In the genomic region with DNA sequence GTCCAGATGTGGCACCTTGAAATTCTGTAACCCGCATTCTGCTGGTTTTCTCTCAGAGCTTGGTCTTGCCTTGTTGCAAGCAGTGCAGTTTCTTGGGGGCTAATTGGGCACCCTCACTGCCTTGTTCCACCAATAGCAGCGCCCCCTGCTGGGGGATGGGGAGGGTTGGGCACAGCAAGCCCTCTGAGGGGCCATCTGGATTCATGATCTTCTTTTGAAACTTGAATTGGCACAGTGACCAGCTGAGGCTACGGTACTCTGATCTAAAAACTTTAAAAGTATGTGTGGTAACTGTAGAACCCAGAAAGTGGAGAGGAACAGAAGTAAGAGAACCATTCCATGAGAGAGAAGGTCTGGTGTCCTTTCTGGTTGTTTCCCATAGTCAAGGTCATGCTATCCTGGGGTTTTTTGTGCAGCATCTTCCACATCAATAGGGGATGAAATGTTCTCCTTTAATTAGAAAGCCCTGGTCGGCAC, we compare ENCODE assay signal across 1 cellular context.
A peak's percentile ranks its signal among the peaks of the same experiment; 100 is the strongest.
TF ChIP-seq lines count a peak whose summit lies in the region.

No MANE protein-coding gene starts in this region.

TF ChIP-seq in K562, 482 proteins besides CTCF, POLR2A, EP300 and RAD21 (continued from another document and continues in another):
- TF ChIP-seq, protein P1, sequence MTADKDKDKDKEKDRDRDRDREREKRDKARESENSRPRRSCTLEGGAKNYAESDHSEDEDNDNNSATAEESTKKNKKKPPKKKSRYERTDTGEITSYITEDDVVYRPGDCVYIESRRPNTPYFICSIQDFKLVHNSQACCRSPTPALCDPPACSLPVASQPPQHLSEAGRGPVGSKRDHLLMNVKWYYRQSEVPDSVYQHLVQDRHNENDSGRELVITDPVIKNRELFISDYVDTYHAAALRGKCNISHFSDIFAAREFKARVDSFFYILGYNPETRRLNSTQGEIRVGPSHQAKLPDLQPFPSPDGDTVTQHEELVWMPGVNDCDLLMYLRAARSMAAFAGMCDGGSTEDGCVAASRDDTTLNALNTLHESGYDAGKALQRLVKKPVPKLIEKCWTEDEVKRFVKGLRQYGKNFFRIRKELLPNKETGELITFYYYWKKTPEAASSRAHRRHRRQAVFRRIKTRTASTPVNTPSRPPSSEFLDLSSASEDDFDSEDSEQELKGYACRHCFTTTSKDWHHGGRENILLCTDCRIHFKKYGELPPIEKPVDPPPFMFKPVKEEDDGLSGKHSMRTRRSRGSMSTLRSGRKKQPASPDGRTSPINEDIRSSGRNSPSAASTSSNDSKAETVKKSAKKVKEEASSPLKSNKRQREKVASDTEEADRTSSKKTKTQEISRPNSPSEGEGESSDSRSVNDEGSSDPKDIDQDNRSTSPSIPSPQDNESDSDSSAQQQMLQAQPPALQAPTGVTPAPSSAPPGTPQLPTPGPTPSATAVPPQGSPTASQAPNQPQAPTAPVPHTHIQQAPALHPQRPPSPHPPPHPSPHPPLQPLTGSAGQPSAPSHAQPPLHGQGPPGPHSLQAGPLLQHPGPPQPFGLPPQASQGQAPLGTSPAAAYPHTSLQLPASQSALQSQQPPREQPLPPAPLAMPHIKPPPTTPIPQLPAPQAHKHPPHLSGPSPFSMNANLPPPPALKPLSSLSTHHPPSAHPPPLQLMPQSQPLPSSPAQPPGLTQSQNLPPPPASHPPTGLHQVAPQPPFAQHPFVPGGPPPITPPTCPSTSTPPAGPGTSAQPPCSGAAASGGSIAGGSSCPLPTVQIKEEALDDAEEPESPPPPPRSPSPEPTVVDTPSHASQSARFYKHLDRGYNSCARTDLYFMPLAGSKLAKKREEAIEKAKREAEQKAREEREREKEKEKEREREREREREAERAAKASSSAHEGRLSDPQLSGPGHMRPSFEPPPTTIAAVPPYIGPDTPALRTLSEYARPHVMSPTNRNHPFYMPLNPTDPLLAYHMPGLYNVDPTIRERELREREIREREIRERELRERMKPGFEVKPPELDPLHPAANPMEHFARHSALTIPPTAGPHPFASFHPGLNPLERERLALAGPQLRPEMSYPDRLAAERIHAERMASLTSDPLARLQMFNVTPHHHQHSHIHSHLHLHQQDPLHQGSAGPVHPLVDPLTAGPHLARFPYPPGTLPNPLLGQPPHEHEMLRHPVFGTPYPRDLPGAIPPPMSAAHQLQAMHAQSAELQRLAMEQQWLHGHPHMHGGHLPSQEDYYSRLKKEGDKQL (CRISPR knock-in tag; IDR thresholded peaks at IDR 0.05; ENCODE audit: borderline replicate concordance) = no peak
- TF ChIP-seq MCM7 (IDR thresholded peaks at IDR 0.05) (no peak), EHMT2 (IDR thresholded peaks at IDR 0.05) (no peak), KLF1 (tag; IDR thresholded peaks at IDR 0.05) (no peak), TEAD4 (IDR thresholded peaks at IDR 0.05; ENCODE audit: low read length) (no peak), TEAD4 (CRISPR knock-in tag; IDR thresholded peaks at IDR 0.05; ENCODE audit: borderline replicate concordance) (peak; percentile 76; the same call in 1 of the 2 replicates), MCM5 (IDR thresholded peaks at IDR 0.05; ENCODE audit: low read depth) (no peak), HMGN3 (IDR thresholded peaks at IDR 0.05; ENCODE audit: borderline replicate concordance, extremely low read depth, insufficient read length, low read depth, low read length) (no peak), PCBP2 (IDR thresholded peaks at IDR 0.05; ENCODE audit: low read depth, low read length, poor library complexity, severe bottlenecking) (no peak), KHSRP (IDR thresholded peaks at IDR 0.05) (no peak), ZFP36 (IDR thresholded peaks at IDR 0.05; ENCODE audit: low read depth, low read length, partially characterized antibody) (no peak), CSDE1 (IDR thresholded peaks at IDR 0.05) (no peak), SRSF1 (IDR thresholded peaks at IDR 0.05; ENCODE audit: low read depth, low read length) (no peak), GABPB1 (CRISPR knock-in tag; IDR thresholded peaks at IDR 0.05) (no peak), TOE1 (IDR thresholded peaks at IDR 0.05; ENCODE audit: borderline replicate concordance) (peak; percentile 34; the same call in 1 of the 2 replicates), TOE1 (CRISPR knock-in tag; IDR thresholded peaks at IDR 0.05; ENCODE audit: borderline replicate concordance, low read depth) (no peak), POLR2B (IDR thresholded peaks at IDR 0.05; ENCODE audit: low read depth, partially characterized antibody) (no peak), JUN (IDR thresholded peaks at IDR 0.05; ENCODE audit: borderline replicate concordance, low read depth, low read length) (no peak), JUN (CRISPR knock-in tag; IDR thresholded peaks at IDR 0.05; ENCODE audit: borderline replicate concordance) (no peak; the same call in 1 of the 2 replicates), SMC3 (conservative IDR thresholded peaks at IDR 0.05; ENCODE audit: insufficient read depth, low read depth, low read length) (peak; percentile 85), SIRT6 (IDR thresholded peaks at IDR 0.05; ENCODE audit: low read depth, low read length) (no peak), GATAD2B (IDR thresholded peaks at IDR 0.05; ENCODE audit: borderline replicate concordance) (no peak), ZNF436 (CRISPR knock-in tag; IDR thresholded peaks at IDR 0.05) (no peak), CEBPB (tag; IDR thresholded peaks at IDR 0.05) (no peak), ZFPM2 (CRISPR knock-in tag; IDR thresholded peaks at IDR 0.05) (no peak)
- TF ChIP-seq, protein P2, sequence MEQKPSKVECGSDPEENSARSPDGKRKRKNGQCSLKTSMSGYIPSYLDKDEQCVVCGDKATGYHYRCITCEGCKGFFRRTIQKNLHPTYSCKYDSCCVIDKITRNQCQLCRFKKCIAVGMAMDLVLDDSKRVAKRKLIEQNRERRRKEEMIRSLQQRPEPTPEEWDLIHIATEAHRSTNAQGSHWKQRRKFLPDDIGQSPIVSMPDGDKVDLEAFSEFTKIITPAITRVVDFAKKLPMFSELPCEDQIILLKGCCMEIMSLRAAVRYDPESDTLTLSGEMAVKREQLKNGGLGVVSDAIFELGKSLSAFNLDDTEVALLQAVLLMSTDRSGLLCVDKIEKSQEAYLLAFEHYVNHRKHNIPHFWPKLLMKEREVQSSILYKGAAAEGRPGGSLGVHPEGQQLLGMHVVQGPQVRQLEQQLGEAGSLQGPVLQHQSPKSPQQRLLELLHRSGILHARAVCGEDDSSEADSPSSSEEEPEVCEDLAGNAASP (IDR thresholded peaks at IDR 0.05) = no peak
- TF ChIP-seq, protein P3, sequence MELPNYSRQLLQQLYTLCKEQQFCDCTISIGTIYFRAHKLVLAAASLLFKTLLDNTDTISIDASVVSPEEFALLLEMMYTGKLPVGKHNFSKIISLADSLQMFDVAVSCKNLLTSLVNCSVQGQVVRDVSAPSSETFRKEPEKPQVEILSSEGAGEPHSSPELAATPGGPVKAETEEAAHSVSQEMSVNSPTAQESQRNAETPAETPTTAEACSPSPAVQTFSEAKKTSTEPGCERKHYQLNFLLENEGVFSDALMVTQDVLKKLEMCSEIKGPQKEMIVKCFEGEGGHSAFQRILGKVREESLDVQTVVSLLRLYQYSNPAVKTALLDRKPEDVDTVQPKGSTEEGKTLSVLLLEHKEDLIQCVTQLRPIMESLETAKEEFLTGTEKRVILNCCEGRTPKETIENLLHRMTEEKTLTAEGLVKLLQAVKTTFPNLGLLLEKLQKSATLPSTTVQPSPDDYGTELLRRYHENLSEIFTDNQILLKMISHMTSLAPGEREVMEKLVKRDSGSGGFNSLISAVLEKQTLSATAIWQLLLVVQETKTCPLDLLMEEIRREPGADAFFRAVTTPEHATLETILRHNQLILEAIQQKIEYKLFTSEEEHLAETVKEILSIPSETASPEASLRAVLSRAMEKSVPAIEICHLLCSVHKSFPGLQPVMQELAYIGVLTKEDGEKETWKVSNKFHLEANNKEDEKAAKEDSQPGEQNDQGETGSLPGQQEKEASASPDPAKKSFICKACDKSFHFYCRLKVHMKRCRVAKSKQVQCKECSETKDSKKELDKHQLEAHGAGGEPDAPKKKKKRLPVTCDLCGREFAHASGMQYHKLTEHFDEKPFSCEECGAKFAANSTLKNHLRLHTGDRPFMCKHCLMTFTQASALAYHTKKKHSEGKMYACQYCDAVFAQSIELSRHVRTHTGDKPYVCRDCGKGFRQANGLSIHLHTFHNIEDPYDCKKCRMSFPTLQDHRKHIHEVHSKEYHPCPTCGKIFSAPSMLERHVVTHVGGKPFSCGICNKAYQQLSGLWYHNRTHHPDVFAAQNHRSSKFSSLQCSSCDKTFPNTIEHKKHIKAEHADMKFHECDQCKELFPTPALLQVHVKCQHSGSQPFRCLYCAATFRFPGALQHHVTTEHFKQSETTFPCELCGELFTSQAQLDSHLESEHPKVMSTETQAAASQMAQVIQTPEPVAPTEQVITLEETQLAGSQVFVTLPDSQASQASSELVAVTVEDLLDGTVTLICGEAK (IDR thresholded peaks at IDR 0.05) = no peak
- TF ChIP-seq, protein P3 (CRISPR knock-in tag; IDR thresholded peaks at IDR 0.05) = no peak
- TF ChIP-seq, protein P4, sequence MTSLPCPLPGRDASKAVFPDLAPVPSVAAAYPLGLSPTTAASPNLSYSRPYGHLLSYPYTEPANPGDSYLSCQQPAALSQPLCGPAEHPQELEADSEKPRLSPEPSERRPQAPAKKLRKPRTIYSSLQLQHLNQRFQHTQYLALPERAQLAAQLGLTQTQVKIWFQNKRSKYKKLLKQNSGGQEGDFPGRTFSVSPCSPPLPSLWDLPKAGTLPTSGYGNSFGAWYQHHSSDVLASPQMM (CRISPR knock-in tag; IDR thresholded peaks at IDR 0.05) = no peak
- TF ChIP-seq, protein P5, sequence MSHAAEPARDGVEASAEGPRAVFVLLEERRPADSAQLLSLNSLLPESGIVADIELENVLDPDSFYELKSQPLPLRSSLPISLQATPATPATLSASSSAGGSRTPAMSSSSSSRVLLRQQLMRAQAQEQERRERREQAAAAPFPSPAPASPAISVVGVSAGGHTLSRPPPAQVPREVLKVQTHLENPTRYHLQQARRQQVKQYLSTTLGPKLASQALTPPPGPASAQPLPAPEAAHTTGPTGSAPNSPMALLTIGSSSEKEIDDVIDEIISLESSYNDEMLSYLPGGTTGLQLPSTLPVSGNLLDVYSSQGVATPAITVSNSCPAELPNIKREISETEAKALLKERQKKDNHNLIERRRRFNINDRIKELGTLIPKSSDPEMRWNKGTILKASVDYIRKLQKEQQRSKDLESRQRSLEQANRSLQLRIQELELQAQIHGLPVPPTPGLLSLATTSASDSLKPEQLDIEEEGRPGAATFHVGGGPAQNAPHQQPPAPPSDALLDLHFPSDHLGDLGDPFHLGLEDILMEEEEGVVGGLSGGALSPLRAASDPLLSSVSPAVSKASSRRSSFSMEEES (CRISPR knock-in tag; IDR thresholded peaks at IDR 0.05) = no peak
- TF ChIP-seq, protein P6, sequence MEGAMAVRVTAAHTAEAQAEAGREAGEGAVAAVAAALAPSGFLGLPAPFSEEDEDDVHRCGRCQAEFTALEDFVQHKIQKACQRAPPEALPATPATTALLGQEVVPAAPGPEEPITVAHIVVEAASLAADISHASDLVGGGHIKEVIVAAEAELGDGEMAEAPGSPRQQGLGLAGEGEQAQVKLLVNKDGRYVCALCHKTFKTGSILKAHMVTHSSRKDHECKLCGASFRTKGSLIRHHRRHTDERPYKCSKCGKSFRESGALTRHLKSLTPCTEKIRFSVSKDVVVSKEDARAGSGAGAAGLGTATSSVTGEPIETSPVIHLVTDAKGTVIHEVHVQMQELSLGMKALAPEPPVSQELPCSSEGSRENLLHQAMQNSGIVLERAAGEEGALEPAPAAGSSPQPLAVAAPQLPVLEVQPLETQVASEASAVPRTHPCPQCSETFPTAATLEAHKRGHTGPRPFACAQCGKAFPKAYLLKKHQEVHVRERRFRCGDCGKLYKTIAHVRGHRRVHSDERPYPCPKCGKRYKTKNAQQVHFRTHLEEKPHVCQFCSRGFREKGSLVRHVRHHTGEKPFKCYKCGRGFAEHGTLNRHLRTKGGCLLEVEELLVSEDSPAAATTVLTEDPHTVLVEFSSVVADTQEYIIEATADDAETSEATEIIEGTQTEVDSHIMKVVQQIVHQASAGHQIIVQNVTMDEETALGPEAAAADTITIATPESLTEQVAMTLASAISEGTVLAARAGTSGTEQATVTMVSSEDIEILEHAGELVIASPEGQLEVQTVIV (CRISPR knock-in tag; IDR thresholded peaks at IDR 0.05; ENCODE audit: borderline replicate concordance) = no peak
- TF ChIP-seq, protein P7, sequence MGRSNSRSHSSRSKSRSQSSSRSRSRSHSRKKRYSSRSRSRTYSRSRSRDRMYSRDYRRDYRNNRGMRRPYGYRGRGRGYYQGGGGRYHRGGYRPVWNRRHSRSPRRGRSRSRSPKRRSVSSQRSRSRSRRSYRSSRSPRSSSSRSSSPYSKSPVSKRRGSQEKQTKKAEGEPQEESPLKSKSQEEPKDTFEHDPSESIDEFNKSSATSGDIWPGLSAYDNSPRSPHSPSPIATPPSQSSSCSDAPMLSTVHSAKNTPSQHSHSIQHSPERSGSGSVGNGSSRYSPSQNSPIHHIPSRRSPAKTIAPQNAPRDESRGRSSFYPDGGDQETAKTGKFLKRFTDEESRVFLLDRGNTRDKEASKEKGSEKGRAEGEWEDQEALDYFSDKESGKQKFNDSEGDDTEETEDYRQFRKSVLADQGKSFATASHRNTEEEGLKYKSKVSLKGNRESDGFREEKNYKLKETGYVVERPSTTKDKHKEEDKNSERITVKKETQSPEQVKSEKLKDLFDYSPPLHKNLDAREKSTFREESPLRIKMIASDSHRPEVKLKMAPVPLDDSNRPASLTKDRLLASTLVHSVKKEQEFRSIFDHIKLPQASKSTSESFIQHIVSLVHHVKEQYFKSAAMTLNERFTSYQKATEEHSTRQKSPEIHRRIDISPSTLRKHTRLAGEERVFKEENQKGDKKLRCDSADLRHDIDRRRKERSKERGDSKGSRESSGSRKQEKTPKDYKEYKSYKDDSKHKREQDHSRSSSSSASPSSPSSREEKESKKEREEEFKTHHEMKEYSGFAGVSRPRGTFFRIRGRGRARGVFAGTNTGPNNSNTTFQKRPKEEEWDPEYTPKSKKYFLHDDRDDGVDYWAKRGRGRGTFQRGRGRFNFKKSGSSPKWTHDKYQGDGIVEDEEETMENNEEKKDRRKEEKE (IDR thresholded peaks at IDR 0.05; ENCODE audit: borderline replicate concordance in 1 of 2, control insufficient read depth in 1 of 2, low read depth in 2 of 2, low read length in 1 of 2) = no peak
